Comparison of ENCODE assay signal across 11 cellular contexts in the genomic region with DNA sequence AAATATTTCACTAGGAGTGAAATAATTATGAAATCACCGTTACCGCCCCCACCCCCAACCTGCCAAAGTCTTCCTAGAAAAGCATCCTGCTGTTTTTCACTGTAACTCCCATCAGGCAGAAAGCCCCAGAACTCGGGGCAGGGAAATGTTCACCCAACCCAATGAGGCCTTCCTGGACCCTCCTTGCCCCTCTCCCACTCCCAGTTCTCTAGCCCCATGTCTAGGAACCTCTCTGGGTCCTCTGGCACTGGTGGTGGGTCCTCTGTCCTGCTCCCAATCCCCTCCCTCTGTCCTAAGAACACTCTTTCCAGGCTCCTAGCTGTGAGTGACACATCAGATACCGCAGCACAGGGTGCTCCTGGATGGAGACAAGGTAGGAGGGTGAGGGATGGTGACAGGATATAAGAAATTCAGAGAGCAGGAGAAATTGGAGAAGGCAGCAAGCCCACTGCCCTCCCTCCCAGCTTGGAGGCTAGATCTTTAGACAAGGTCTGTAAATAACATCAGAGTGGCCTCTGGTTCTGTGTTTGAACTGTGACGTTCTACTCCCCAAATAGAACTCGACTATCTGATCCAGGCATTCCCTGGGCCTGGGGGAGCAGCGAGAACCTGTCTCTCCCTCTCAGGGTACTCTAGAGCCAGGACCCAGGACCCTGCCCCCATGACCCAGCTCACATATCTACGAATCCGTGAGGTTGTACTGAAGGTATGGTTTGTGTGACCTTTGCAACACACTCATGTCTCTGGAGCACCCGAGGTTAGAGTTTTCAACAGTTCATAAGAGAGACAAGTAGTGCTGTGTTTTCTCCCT. TPM values are rescaled to one million over a fixed set of nuclear protein-coding genes. Genes with fewer than 3 reads are reported as not detected.
DNase-seq lines count a peak whose midpoint lies in the region; ATAC-seq, FAIRE-seq and TF ChIP-seq lines count a peak whose summit lies in the region.
"Had no signal": no experiment of that assay in that cellular context is flagged by ENCODE, and none has a peak within 500 bp of the region (broad histone marks: within the 10 kb centered on the region; RNA-seq: fewer than 3 reads in every experiment).

No MANE protein-coding gene starts in this region.

- H2BK120ac ChIP-seq in H1 (replicated peaks; ENCODE audit: low read depth, low read length) = no peak overlapping the region

- TF ChIP-seq EP300 in H1 (IDR thresholded peaks at IDR 0.05; ENCODE audit: borderline replicate concordance in 1 of 2, low read depth in 2 of 2, low read length in 2 of 2) = no peak
- TF ChIP-seq EP300 in transverse colon (IDR thresholded peaks at IDR 0.05; ENCODE audit: low read depth) = no peak

- no peak overlapping the region for H2AFZ ChIP-seq in H1 (ENCODE audit: low read length)

- H2AK5ac ChIP-seq in H1 (ENCODE audit: low read depth, low read length) = 0 out of 2 replicates have a peak overlapping the region, but pooled peaks have one; percentile 13

- no peak overlapping the region for H3K4ac ChIP-seq in H1 (replicated peaks; ENCODE audit: insufficient read length, low read depth, low read length)

- H3K36me3 Mint-ChIP-seq in naive thymus-derived CD4-positive, alpha-beta T cell = no peaks in the 10 kb centered on the region

- TF ChIP-seq RAD21 in H1 (IDR thresholded peaks at IDR 0.05 in 1 of 2, conservative IDR thresholded peaks at IDR 0.05 in 1 of 2; ENCODE audit: low read depth in 2 of 2, low read length in 2 of 2) = no peak

- no peaks in the 10 kb centered on the region; the same call in 1 of the 2 replicates for H3K23me2 ChIP-seq in H1 (ENCODE audit: low read depth, low read length)

- TF ChIP-seq CTCF in H1 (IDR thresholded peaks at IDR 0.05; ENCODE audit: control extremely low read depth in 1 of 3, insufficient read depth in 1 of 3, low read depth in 1 of 3, low read length in 3 of 3) (no peak), transverse colon (IDR thresholded peaks at IDR 0.05) (no peak)

- H4K91ac ChIP-seq in H1 (replicated peaks; ENCODE audit: insufficient read length, low read length) = no peak overlapping the region

- DNase-seq in cardiac septum (ENCODE audit: low spot score) (peak; percentile 70), Right ventricle myocardium inferior (ENCODE audit: missing footprints) (no peak), H1 (ENCODE audit: low read depth in 1 of 2, low spot score in 2 of 2) (peak in 1 of 2 experiments; percentile 34), transverse colon (no peak), pons (ENCODE audit: low spot score) (no peak), GOT3 (lab: John Stamatoyannopoulos, UW) (no peak)
- no peak for DNase-seq in naive thymus-derived CD4-positive, alpha-beta T cell
- DNase-seq: activated naive CD4-positive, alpha-beta T cell treated with anti-CD3 and anti-CD28 coated beads, Interleukin-2, amount 50 U/mL, for 16 hours; NCI-H1048 had no signal

- H3K27me3 ChIP-seq in H1 (replicated peaks in 1 of 4; ENCODE audit: control insufficient read depth in 3 of 4, extremely low read depth in 1 of 4, insufficient read depth in 3 of 4, low read length in 3 of 4) (peaks cover 0 to 3% (median 1%) of the 10 kb centered on the region in 4 experiments; a peak in 3 of 7 replicates), transverse colon (no peaks in the 10 kb centered on the region)
- H3K27me3 ChIP-seq in naive thymus-derived CD4-positive, alpha-beta T cell (ENCODE audit: control insufficient read depth in 2 of 2, insufficient read depth in 2 of 2, low read length in 2 of 2) = no peaks in the 10 kb centered on the region

- 85% methylated on average over 10 of the region's 10 CpGs; no CpG with 5 or more reads in 1 of the 2 experiments for WGBS in H1 (ENCODE audit: extremely low coverage in 1 of 2, insufficient coverage in 1 of 2, insufficient read length in 1 of 2, insufficient replicate concordance in 2 of 2, low coverage in 1 of 2, low lambda C conversion rate in 2 of 2, missing lambda C conversion rate in 1 of 2), 2 experiments
- WGBS in transverse colon (ENCODE audit: low coverage in 1 of 2), 2 donors = 77% methylated on average over 8 to 10 of the region's 10 CpGs

- H3K27ac ChIP-seq in H1 (ENCODE audit: low read depth, low read length) (no peak overlapping the region), transverse colon (peak overlapping the region; percentile 83 to 89 (median 87))
- no peak overlapping the region for H3K27ac ChIP-seq in naive thymus-derived CD4-positive, alpha-beta T cell (ENCODE audit: low read depth, low read length)

- no peaks in the 10 kb centered on the region for H3K27me3 Mint-ChIP-seq in naive thymus-derived CD4-positive, alpha-beta T cell

- no peak overlapping the region for H3K4me3 ChIP-seq in H1 (ENCODE audit: extremely low read depth in 1 of 4, insufficient read depth in 2 of 4, low read depth in 3 of 4, low read length in 4 of 4)
- no peak overlapping the region for H3K4me3 ChIP-seq in naive thymus-derived CD4-positive, alpha-beta T cell (ENCODE audit: low read length)
- no peak overlapping the region for H3K4me3 ChIP-seq in transverse colon

- H3K4me2 ChIP-seq in H1 (ENCODE audit: insufficient read depth in 1 of 2, low read depth in 2 of 2, low read length in 2 of 2) = no peak overlapping the region

- in situ Hi-C loops in transverse colon (cut with MboI; ENCODE audit: low pct_ligation_motif_present in 1 of 4, low pct_unique_long_range_greater_than_20kb in 1 of 4, low sequenced_read_pairs in 3 of 4) = no loop called here

- no peak overlapping the region for H2BK20ac ChIP-seq in H1 (ENCODE audit: low read length)

- no peak overlapping the region for H2BK5ac ChIP-seq in H1 (ENCODE audit: low read depth, low read length)

- no peaks in the 10 kb centered on the region for H3K9me3 Mint-ChIP-seq in naive thymus-derived CD4-positive, alpha-beta T cell

- H3K79me2 ChIP-seq in H1 (ENCODE audit: control insufficient read depth in 1 of 2, insufficient read depth in 2 of 2, low read length in 2 of 2) = no peaks in the 10 kb centered on the region

- H4K20me1 ChIP-seq in H1 (replicated peaks in 1 of 2; ENCODE audit: control insufficient read depth in 1 of 2, insufficient read depth in 2 of 2, low read length in 2 of 2) = no peaks in the 10 kb centered on the region

- H4K8ac ChIP-seq in H1 (ENCODE audit: extremely low read depth, insufficient read depth, low read length) = no peak overlapping the region

- no peak overlapping the region for H4K5ac ChIP-seq in H1 (ENCODE audit: insufficient read length, low read depth, low read length)

- peak overlapping the region in 7 of 9 donors; percentile 1 to 61 (median 39) for H3K27ac Mint-ChIP-seq in naive thymus-derived CD4-positive, alpha-beta T cell

- no peak overlapping the region for H2BK12ac ChIP-seq in H1 (ENCODE audit: low read depth, low read length)

- intact Hi-C loops in cardiac septum (cut with DNase I) = no loop called here
- intact Hi-C loops in Right ventricle myocardium inferior (cut with DNase I) = no loop called here
- intact Hi-C loops in naive thymus-derived CD4-positive, alpha-beta T cell (cut with micrococcal nuclease) = loop anchor here in 1 of 2 donors (10.0 kb wide), 1 partner anchor 1233 kb away; the partner anchor contains the start of gene MDM4
- intact Hi-C loops in transverse colon (cut with DNase I; ENCODE audit: low total_unique reads) = no loop called here

- H3K36me3 ChIP-seq in H1 (ENCODE audit: control insufficient read depth in 2 of 4, insufficient read depth in 4 of 4, low read length in 3 of 4) (no peaks in the 10 kb centered on the region), transverse colon (no peaks in the 10 kb centered on the region)
- no peaks in the 10 kb centered on the region for H3K36me3 ChIP-seq in naive thymus-derived CD4-positive, alpha-beta T cell (ENCODE audit: control insufficient read depth in 2 of 3, insufficient read depth in 3 of 3, low read length in 3 of 3)

- POLR2A ChIA-PET in H1 (lab: Charles Lee; ENCODE audit: partially characterized antibody) = interaction anchor here (1.1 kb wide), 1 partner anchor 8 kb away, joined by 4 read pairs; no protein-coding TSS in a partner anchor
- POLR2A ChIA-PET in naive thymus-derived CD4-positive, alpha-beta T cell (lab: Charles Lee) = interaction anchor here (0.6 to 31.3 kb wide), 5 partner anchors 7 to 322 kb away, joined by 3 to 1812 read pairs (median 389); partner anchors contain the start of gene BTG2

- CTCF ChIA-PET in H1 (lab: Charles Lee; ENCODE audit: partially characterized antibody) = interaction anchor here (0.6 to 39.0 kb wide), 9 partner anchors 9 to 206 kb away, joined by 3 to 785 read pairs (median 4); no protein-coding TSS in a partner anchor
- CTCF ChIA-PET in naive thymus-derived CD4-positive, alpha-beta T cell (lab: Charles Lee) = interaction anchor here (1.4 to 15.6 kb wide), 4 partner anchors 7 to 58 kb away, joined by 4 to 480 read pairs (median 63); no protein-coding TSS in a partner anchor

- H3K9me3 ChIP-seq in H1 (ENCODE audit: insufficient read depth in 2 of 2, low read depth in 1 of 2, low read length in 1 of 2) (no peaks in the 10 kb centered on the region), transverse colon (no peaks in the 10 kb centered on the region)
- H3K9me3 ChIP-seq in naive thymus-derived CD4-positive, alpha-beta T cell (ENCODE audit: control insufficient read depth in 2 of 3, low read length in 3 of 3) = no peaks in the 10 kb centered on the region

- no peak overlapping the region for H3K9ac ChIP-seq in H1 (replicated peaks in 1 of 4; ENCODE audit: extremely low read depth in 1 of 4, low read depth in 3 of 4, low read length in 3 of 4)

- H3K18ac ChIP-seq in H1 (ENCODE audit: extremely low read depth, low read length) = no peak overlapping the region

- peaks cover 40 to 64% (median 49%) of the 10 kb centered on the region in 7 donors for H3K4me1 Mint-ChIP-seq in naive thymus-derived CD4-positive, alpha-beta T cell

- no peak overlapping the region for H2BK15ac ChIP-seq in H1 (ENCODE audit: low read length)

- ATAC-seq in Right ventricle myocardium inferior (no peak), GM21737 (IDR thresholded peaks at IDR 0.05; ENCODE audit: unreplicated experiment) (no peak)
- no peak for ATAC-seq in naive thymus-derived CD4-positive, alpha-beta T cell

- H3K79me1 ChIP-seq in H1 (ENCODE audit: low read depth, low read length) = no peaks in the 10 kb centered on the region

- H3K23ac ChIP-seq in H1 (ENCODE audit: insufficient read length) = no peak overlapping the region

- no peak for FAIRE-seq in H1 (lab: Jason Lieb, UNC)

- TF ChIP-seq POLR2A in H1 (IDR thresholded peaks at IDR 0.05; ENCODE audit: control extremely low read depth in 1 of 2, low read depth in 2 of 2, low read length in 2 of 2) = no peak
- no peak for TF ChIP-seq POLR2A in transverse colon (IDR thresholded peaks at IDR 0.05)

- peaks cover 2 to 13% (median 4%) of the 10 kb centered on the region in 4 experiments; a peak in 4 of 7 replicates for H3K4me1 ChIP-seq in H1 (replicated peaks in 1 of 4; ENCODE audit: control insufficient read depth in 3 of 4, insufficient read depth in 4 of 4, low read length in 3 of 4)
- H3K4me1 ChIP-seq in naive thymus-derived CD4-positive, alpha-beta T cell (ENCODE audit: control insufficient read depth in 2 of 2, insufficient read depth in 2 of 2, low read length in 2 of 2) = peaks cover 10 to 34% of the 10 kb centered on the region in 2 donors
- H3K4me1 ChIP-seq in transverse colon = peaks cover 47 to 76% (median 57%) of the 10 kb centered on the region in 4 donors

- H3K14ac ChIP-seq in H1 (ENCODE audit: insufficient read length) = no peak overlapping the region

- H3K56ac ChIP-seq in H1 (replicated peaks; ENCODE audit: insufficient read length, low read depth, low read length) = no peak overlapping the region

- H3K4me3 Mint-ChIP-seq in naive thymus-derived CD4-positive, alpha-beta T cell = peak overlapping the region in 1 of 10 donors; percentile 20

RNA-seq across cellular contexts. Expression of gene BTG2, which starts 23.3 kb away (rescaled TPM):
- total RNA-seq in cardiac septum = 54.2 TPM
- 44.8 TPM for total RNA-seq in Right ventricle myocardium inferior
- total RNA-seq in H1 (2021; fragmentation: NEBNext Ultra II Directional; extraction: Animal tissue kit (Norgen Biotek cat#: 25700)) = 4.1 and 4.8 TPM in 2 replicates
- polyA plus RNA-seq in H1 (2011; rRNA removed) = 11.0 and 15.1 TPM in 2 replicates
- polyA plus RNA-seq in H1 (2011; cell fraction: cytosol; rRNA removed) = 10.1 TPM
- 10.0 TPM for polyA plus RNA-seq in H1 (2011; cell fraction: nucleus; rRNA removed)
- 5.6 to 6.3 TPM (median 5.9 TPM) in 4 replicates for polyA plus RNA-seq in H1 (2012, experiment 1 of 2)
- 7.6 TPM for polyA plus RNA-seq in H1 (2012, experiment 2 of 2)
- 2.1 TPM for polyA plus RNA-seq in H1 (2013, experiment 1 of 2)
- 2.6 TPM for polyA plus RNA-seq in H1 (2013, experiment 2 of 2)
- 7.2 and 7.6 TPM in 2 replicates for polyA minus RNA-seq in H1 (2011; rRNA and poly(A)+ RNA removed)
- polyA minus RNA-seq in H1 (2011; cell fraction: cytosol; rRNA and poly(A)+ RNA removed) = 9.8 TPM
- 19.8 TPM for polyA minus RNA-seq in H1 (2011; cell fraction: nucleus; rRNA and poly(A)+ RNA removed)
- 100 to 1,000 TPM; 141 to 654 (median 241) TPM for total RNA-seq in naive thymus-derived CD4-positive, alpha-beta T cell
- polyA plus RNA-seq in naive thymus-derived CD4-positive, alpha-beta T cell = 100 to 1,000 TPM; 118 to 211 TPM
- total RNA-seq in transverse colon = 100 to 1,000 TPM in 3 of 4 donors, 10 to 100 TPM in 1; 98.9 to 144 (median 142) TPM

RNA-seq across cellular contexts. Expression of gene CHIT1, which starts 52.6 kb away (rescaled TPM):
- total RNA-seq in cardiac septum (not detected), Right ventricle myocardium inferior (0.51 TPM), transverse colon (under 1 TPM in 1 of 4 donors, not detected in 3; 0.79 TPM)
- total RNA-seq in H1 (2021; fragmentation: NEBNext Ultra II Directional; extraction: Animal tissue kit (Norgen Biotek cat#: 25700)) = not detected in 2 replicates
- polyA plus RNA-seq in H1 (2011; rRNA removed) = not detected in 2 replicates
- polyA plus RNA-seq in H1 (2011; cell fraction: cytosol; rRNA removed) = 0.04 TPM
- polyA plus RNA-seq in H1 (2011; cell fraction: nucleus; rRNA removed) = 0.13 TPM
- polyA plus RNA-seq in H1 (2012, experiment 1 of 2) = 0.06 TPM in 1 of 4 replicates, not detected in the others
- polyA plus RNA-seq in H1 (2012, experiment 2 of 2) = not detected
- not detected for polyA plus RNA-seq in H1 (2013, experiment 1 of 2)
- polyA plus RNA-seq in H1 (2013, experiment 2 of 2) = not detected
- 0.03 and 0.05 TPM in 2 replicates for polyA minus RNA-seq in H1 (2011; rRNA and poly(A)+ RNA removed)
- polyA minus RNA-seq in H1 (2011; cell fraction: cytosol; rRNA and poly(A)+ RNA removed) = not detected
- polyA minus RNA-seq in H1 (2011; cell fraction: nucleus; rRNA and poly(A)+ RNA removed) = 0.50 TPM
- total RNA-seq in naive thymus-derived CD4-positive, alpha-beta T cell = 1 to 10 TPM in 4 of 5 experiments, under 1 TPM in 1; 0.76 to 2.2 (median 1.1) TPM
- not detected for polyA plus RNA-seq in naive thymus-derived CD4-positive, alpha-beta T cell
- total RNA-seq: SK-MEL-5 had no signal

Comparison
In these comparisons a context has a peak if more than half of its experiments do, and no peak if none do; other contexts are left out.
1. H3K27ac ChIP-seq: peak in transverse colon (4 of 4); none in H1 (single experiment) and naive thymus-derived CD4-positive, alpha-beta T cell (single experiment).